ENCODE assay signal across 17 cellular contexts in genomic region chr5:167912944-167913343, GRCh38.
"Had no signal": no experiment of that assay in that cellular context is flagged by ENCODE, and none has a peak within 500 bp of the region (broad histone marks: within the 10 kb centered on the region; RNA-seq: fewer than 3 reads in every experiment).

No MANE protein-coding gene starts in this region.

- H3K4me1 Mint-ChIP-seq: activated naive CD8-positive, alpha-beta T cell treated with anti-CD3 and anti-CD28 coated beads, Interleukin-2, amount 10 ng/mL, durations not matched to agents 7 days and 5 days; naive thymus-derived CD4-positive, alpha-beta T cell had no signal

- H3K27ac Mint-ChIP-seq: activated CD4-positive, alpha-beta memory T cell treated with anti-CD3 and anti-CD28 coated beads for 36 hours; activated naive CD8-positive, alpha-beta T cell treated with anti-CD3 and anti-CD28 coated beads, Interleukin-2, amount 10 ng/mL, durations not matched to agents 7 days and 5 days; activated T-cell treated with anti-CD3 and anti-CD28 coated beads, Interleukin-2, amount 50 U/mL, for 72 hours; naive thymus-derived CD4-positive, alpha-beta T cell had no signal

- H3K9me3 Mint-ChIP-seq: activated CD4-positive, alpha-beta memory T cell treated with anti-CD3 and anti-CD28 coated beads for 36 hours had no signal

- FAIRE-seq: colon, endothelial cell of umbilical vein had no signal

- H3K9me3 ChIP-seq: thoracic aorta had no signal

- H3K36me3 ChIP-seq: gastroesophageal sphincter, stomach, thoracic aorta had no signal

- H3K9ac ChIP-seq: parathyroid adenoma had no signal

- H3K27ac ChIP-seq: gastroesophageal sphincter, parathyroid adenoma, stomach, thoracic aorta had no signal

- ATAC-seq: activated T-cell treated with anti-CD3 and anti-CD28 coated beads, Interleukin-2, amount 50 U/mL, for 72 hours; gastroesophageal sphincter; left cardiac atrium; naive thymus-derived CD4-positive, alpha-beta T cell had no signal

- H3K27me3 Mint-ChIP-seq: activated CD4-positive, alpha-beta memory T cell treated with anti-CD3 and anti-CD28 coated beads for 36 hours; activated naive CD8-positive, alpha-beta T cell treated with anti-CD3 and anti-CD28 coated beads, Interleukin-2, amount 10 ng/mL, durations not matched to agents 7 days and 5 days had no signal

- H3K4me1 ChIP-seq: gastroesophageal sphincter, parathyroid adenoma, stomach had no signal

- H3K4me3 ChIP-seq: gastroesophageal sphincter, lung, stomach, thoracic aorta had no signal

- H3K79me2 ChIP-seq: parathyroid adenoma had no signal

- H3K27me3 ChIP-seq: stomach had no signal

- H2AFZ ChIP-seq: parathyroid adenoma had no signal

- DNase-seq: activated CD4-positive, alpha-beta memory T cell treated with anti-CD3 and anti-CD28 coated beads for 36 hours; activated gamma-delta T cell treated with Interleukin-2 at 50 U/mL for 16 hours; activated naive CD8-positive, alpha-beta T cell treated with anti-CD3 and anti-CD28 coated beads, Interleukin-2, amount 10 ng/mL, durations not matched to agents 7 days and 5 days; activated T-cell treated with anti-CD3 and anti-CD28 coated beads, Interleukin-2, amount 50 U/mL, for 72 hours; aorta; left cardiac atrium; naive thymus-derived CD4-positive, alpha-beta T cell; stimulated activated CD4-positive, alpha-beta T cell treated with anti-CD3 and anti-CD28 coated beads, Interleukin-15, amount 100 ng/mL, for 24 hours; stimulated activated CD4-positive, alpha-beta T cell treated with anti-CD3 and anti-CD28 coated beads, Interleukin-4, amount 100 ng/mL, for 4 hours; stomach; T1000 had no signal

- H3K36me3 Mint-ChIP-seq: activated CD4-positive, alpha-beta memory T cell treated with anti-CD3 and anti-CD28 coated beads for 36 hours; activated naive CD8-positive, alpha-beta T cell treated with anti-CD3 and anti-CD28 coated beads, Interleukin-2, amount 10 ng/mL, durations not matched to agents 7 days and 5 days had no signal

- H3K4me3 Mint-ChIP-seq: activated CD4-positive, alpha-beta memory T cell treated with anti-CD3 and anti-CD28 coated beads for 36 hours; activated naive CD8-positive, alpha-beta T cell treated with anti-CD3 and anti-CD28 coated beads, Interleukin-2, amount 10 ng/mL, durations not matched to agents 7 days and 5 days; activated T-cell treated with anti-CD3 and anti-CD28 coated beads, Interleukin-2, amount 50 U/mL, for 72 hours; naive thymus-derived CD4-positive, alpha-beta T cell had no signal
